In genomic region chr3:29516164-29516563, GRCh38 we compare ENCODE assay signal across 16 cellular contexts.
"Had no signal": no experiment of that assay in that cellular context is flagged by ENCODE, and none has a peak within 500 bp of the region (broad histone marks: within the 10 kb centered on the region; RNA-seq: fewer than 3 reads in every experiment).

No MANE protein-coding gene starts in this region.

- ATAC-seq: activated T-cell treated with anti-CD3 and anti-CD28 coated beads, Interleukin-2, amount 50 U/mL, for 4 hours; left colon had no signal

- DNase-seq: activated CD4-positive, alpha-beta T cell treated with anti-CD3 and anti-CD28 coated beads, Interleukin-2, amount 50 U/mL, for 1 hour; activated CD4-positive, CD25-positive, alpha-beta regulatory T cell treated with anti-CD3 and anti-CD28 coated beads, Interleukin-2, amount 50 U/mL, for 72 hours; activated CD8-positive, alpha-beta memory T cell treated with anti-CD3 and anti-CD28 coated beads, Interleukin-2, amount 50 U/mL, for 4 hours; activated naive CD4-positive, alpha-beta T cell treated with anti-CD3 and anti-CD28 coated beads for 36 hours; activated T-cell treated with anti-CD3 and anti-CD28 coated beads, Interleukin-2, amount 50 U/mL, for 4 hours; anterior cingulate cortex; cortex of kidney; islet precursor cell; left colon; midbrain; nucleus accumbens; posterior cingulate gyrus; retina; stimulated activated CD4-positive, alpha-beta T cell treated with anti-CD3 and anti-CD28 coated beads, Interleukin-1b, Interleukin-23, amount 100 ng/mL, for 48 hours; stimulated activated CD8-positive, alpha-beta memory T cell treated with anti-CD3 and anti-CD28 coated beads, Interleukin-4, amount 100 ng/mL, for 48 hours; stimulated activated naive CD4-positive, alpha-beta T cell had no signal
